ENCODE assay signal across 19 cellular contexts in genomic region chr10:106947643-106948042, GRCh38.
DNase-seq lines count a peak whose midpoint lies in the region; ATAC-seq and FAIRE-seq lines count a peak whose summit lies in the region.
"Had no signal": no experiment of that assay in that cellular context is flagged by ENCODE, and none has a peak within 500 bp of the region (broad histone marks: within the 10 kb centered on the region; RNA-seq: fewer than 3 reads in every experiment).

No MANE protein-coding gene starts in this region.

- no peaks in the 10 kb centered on the region for H3K36me3 ChIP-seq in H7 (replicated peaks; ENCODE audit: control insufficient read depth, insufficient read depth, low read length)
- H3K36me3 ChIP-seq: SJSA1 had no signal

- no peak for DNase-seq in GM19239 (ENCODE audit: insufficient read length, low spot score)
- DNase-seq in NCI-H2196 (lab: John Stamatoyannopoulos, UW; ENCODE audit: unreplicated experiment), result no peak
- no peak for DNase-seq in stimulated activated CD4-positive, alpha-beta T cell treated with anti-CD3 and anti-CD28 coated beads, Interleukin-1b, Interleukin-23, amount 100 ng/mL, for 48 hours
- DNase-seq in NCI-H2196 treated with DMSO at 0.1 percent for 48 hours (lab: John Stamatoyannopoulos, UW; ENCODE audit: unreplicated experiment), result no peak
- no peak for DNase-seq in H7
- DNase-seq: Calu3; CD4-positive, CD25-positive, alpha-beta regulatory T cell; DMS53; H9; NCI-H1417; NCI-H187 treated with DMSO at 0.1 percent for 48 hours; NCI-H446; NCI-H748 treated with DMSO at 0.1 percent for 48 hours; PC-3; T-helper 2 cell had no signal

- no peaks in the 10 kb centered on the region for H3K27me3 ChIP-seq in H7 (ENCODE audit: control insufficient read depth, insufficient read depth, low read length)
- H3K27me3 ChIP-seq: SJSA1 had no signal

- H3K4me3 ChIP-seq in H7 (ENCODE audit: insufficient read depth, low read depth, low read length), result no peak overlapping the region
- H3K4me3 ChIP-seq: SJSA1 had no signal

- peak; percentile 59 for ATAC-seq in GM18499 (IDR thresholded peaks at IDR 0.05; ENCODE audit: insufficient read depth, unreplicated experiment)
- ATAC-seq in GM21717 (IDR thresholded peaks at IDR 0.05; ENCODE audit: unreplicated experiment), result peak; percentile 64
- peak; percentile 65 for ATAC-seq in HG03280 (IDR thresholded peaks at IDR 0.05; ENCODE audit: unreplicated experiment)
- ATAC-seq: PC-3 had no signal

- peak; percentile 28 for FAIRE-seq in GM19239 (lab: Jason Lieb, UNC)
